ENCODE assay signal across 18 cellular contexts in the genomic region with DNA sequence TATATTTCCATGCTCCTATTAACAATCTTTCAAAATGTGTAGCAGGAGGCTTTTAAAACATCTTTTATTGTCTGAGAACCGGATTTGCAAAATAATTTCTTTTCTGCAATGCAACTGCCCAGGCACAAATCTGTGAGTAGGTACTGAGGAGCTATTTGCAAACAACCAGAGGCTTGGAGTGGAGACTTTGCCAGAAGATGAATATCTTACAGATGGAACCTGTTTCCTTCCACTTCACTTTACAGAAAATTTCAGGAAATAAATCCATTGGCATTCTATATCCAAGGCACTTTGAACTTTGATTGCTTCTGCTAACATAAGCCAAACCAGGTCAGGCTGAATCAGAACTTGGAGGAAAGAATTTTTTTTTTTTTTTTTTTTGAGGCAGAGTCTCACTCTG.
"Had no signal": no experiment of that assay in that cellular context is flagged by ENCODE, and none has a peak within 500 bp of the region (broad histone marks: within the 10 kb centered on the region; RNA-seq: fewer than 3 reads in every experiment).

No MANE protein-coding gene starts in this region.

- H3K27ac ChIP-seq: cardiac muscle cell, epithelial cell of prostate, foreskin keratinocyte, thoracic aorta had no signal

- H3K36me3 Mint-ChIP-seq: activated naive CD8-positive, alpha-beta T cell treated with anti-CD3 and anti-CD28 coated beads, Interleukin-2, amount 10 ng/mL, durations not matched to agents 7 days and 5 days; type B pancreatic cell had no signal

- H3K9me3 Mint-ChIP-seq: activated naive CD8-positive, alpha-beta T cell treated with anti-CD3 and anti-CD28 coated beads, Interleukin-2, amount 10 ng/mL, durations not matched to agents 7 days and 5 days; activated T-helper 17 cell treated with anti-CD3 and anti-CD28 coated beads, Interleukin-2, amount 50 U/mL, for 72 hours; type B pancreatic cell had no signal

- H3K4me3 Mint-ChIP-seq: activated naive CD8-positive, alpha-beta T cell treated with anti-CD3 and anti-CD28 coated beads, Interleukin-2, amount 10 ng/mL, durations not matched to agents 7 days and 5 days; activated T-cell treated with anti-CD3 and anti-CD28 coated beads, Interleukin-2, amount 50 U/mL, for 24 hours; activated T-helper 17 cell treated with anti-CD3 and anti-CD28 coated beads, Interleukin-2, amount 50 U/mL, for 72 hours; naive thymus-derived CD8-positive, alpha-beta T cell; type B pancreatic cell; WTC11 had no signal

- DNase-seq: activated CD8-positive, alpha-beta memory T cell treated with anti-CD3 and anti-CD28 coated beads for 24 hours; activated CD8-positive, alpha-beta memory T cell treated with anti-CD3 and anti-CD28 coated beads, Interleukin-2, amount 50 U/mL, for 4 hours; activated naive CD8-positive, alpha-beta T cell treated with anti-CD3 and anti-CD28 coated beads, Interleukin-2, amount 10 ng/mL, durations not matched to agents 7 days and 5 days; activated T-cell treated with anti-CD3 and anti-CD28 coated beads, Interleukin-2, amount 50 U/mL, for 24 hours; amygdala; foreskin keratinocyte; kidney; naive thymus-derived CD8-positive, alpha-beta T cell; stimulated activated CD4-positive, alpha-beta T cell treated with anti-CD3 and anti-CD28 coated beads, Interleukin-4, amount 100 ng/mL, for 1 hour; stimulated activated naive CD4-positive, alpha-beta T cell treated with Interleukin-2 at 50 U/mL for 16 hours; T-helper 1 cell had no signal

- H3K27ac Mint-ChIP-seq: activated naive CD8-positive, alpha-beta T cell treated with anti-CD3 and anti-CD28 coated beads, Interleukin-2, amount 10 ng/mL, durations not matched to agents 7 days and 5 days; activated T-cell treated with anti-CD3 and anti-CD28 coated beads, Interleukin-2, amount 50 U/mL, for 24 hours; activated T-helper 17 cell treated with anti-CD3 and anti-CD28 coated beads, Interleukin-2, amount 50 U/mL, for 72 hours; naive thymus-derived CD8-positive, alpha-beta T cell; type B pancreatic cell; WTC11 had no signal

- H3K27me3 Mint-ChIP-seq: activated T-cell treated with anti-CD3 and anti-CD28 coated beads, Interleukin-2, amount 50 U/mL, for 24 hours; activated T-helper 17 cell treated with anti-CD3 and anti-CD28 coated beads, Interleukin-2, amount 50 U/mL, for 72 hours; type B pancreatic cell had no signal

- H3K4me1 Mint-ChIP-seq: activated naive CD8-positive, alpha-beta T cell treated with anti-CD3 and anti-CD28 coated beads, Interleukin-2, amount 10 ng/mL, durations not matched to agents 7 days and 5 days; activated T-helper 17 cell treated with anti-CD3 and anti-CD28 coated beads, Interleukin-2, amount 50 U/mL, for 72 hours; naive thymus-derived CD8-positive, alpha-beta T cell had no signal

- H3K4me3 ChIP-seq: cardiac muscle cell, lung, thoracic aorta had no signal
